1 cellular context compared by ENCODE assay signal in genomic region chr1:108541856-108542255, GRCh38.
TF ChIP-seq lines count a peak whose summit lies in the region.

No MANE protein-coding gene starts in this region.

TF ChIP-seq in WTC11, 78 proteins besides CTCF, POLR2A, EP300 and RAD21 (continued from another document):
- no peak for TF ChIP-seq ZNF425 (CRISPR knock-in tag; conservative IDR thresholded peaks at IDR 0.05)
- TF ChIP-seq E2F5 (CRISPR knock-in tag; IDR thresholded peaks at IDR 0.05): no peak
- no peak for TF ChIP-seq SMAD4 (CRISPR knock-in tag; IDR thresholded peaks at IDR 0.05)
- TF ChIP-seq E2F4 (CRISPR knock-in tag; IDR thresholded peaks at IDR 0.05; ENCODE audit: borderline replicate concordance, low read depth): no peak
- TF ChIP-seq STAT6 (CRISPR knock-in tag; conservative IDR thresholded peaks at IDR 0.05; ENCODE audit: low read depth): no peak
- TF ChIP-seq TCF7 (CRISPR knock-in tag; IDR thresholded peaks at IDR 0.05; ENCODE audit: low read depth): no peak
- TF ChIP-seq SP1 (CRISPR knock-in tag; conservative IDR thresholded peaks at IDR 0.05): no peak
TF ChIP-seq in WTC11: peak in this region for 0.
